20 cellular contexts compared by ENCODE assay signal in genomic region chr14:55075628-55076027, GRCh38. TPM values are rescaled to one million over a fixed set of nuclear protein-coding genes. Genes with fewer than 3 reads are reported as not detected.
DNase-seq lines count a peak whose midpoint lies in the region; ATAC-seq, FAIRE-seq and TF ChIP-seq lines count a peak whose summit lies in the region.
"Had no signal": no experiment of that assay in that cellular context is flagged by ENCODE, and none has a peak within 500 bp of the region (broad histone marks: within the 10 kb centered on the region; RNA-seq: fewer than 3 reads in every experiment).

No MANE protein-coding gene starts in this region.

- no peak for TF ChIP-seq CTCF in HFFc6 (IDR thresholded peaks at IDR 0.05)
- no peak for TF ChIP-seq CTCF in keratinocyte (optimal IDR thresholded peaks at IDR 0.05 in 1 of 3, IDR thresholded peaks at IDR 0.05 in 1 of 3, conservative IDR thresholded peaks at IDR 0.05 in 1 of 3; ENCODE audit: extremely low read depth in 1 of 3, insufficient read depth in 2 of 3, low read length in 3 of 3)
- TF ChIP-seq CTCF in ovary (IDR thresholded peaks at IDR 0.05): no peak

- H3K79me2 ChIP-seq in keratinocyte (ENCODE audit: control insufficient read depth, insufficient read depth, low read length): no peaks in the 10 kb centered on the region

- WGBS in ovary, 3 donors: 52 to 68% (median 64%) methylated on average over 1 of the region's 1 CpG
- WGBS in aorta, 2 donors: 55 to 72% methylated on average over 1 of the region's 1 CpG

- no peaks in the 10 kb centered on the region for H4K20me1 ChIP-seq in keratinocyte (ENCODE audit: control insufficient read depth, extremely low read depth, insufficient read depth, low read length)

- H3K27me3 Mint-ChIP-seq in HFFc6 (ENCODE audit: insufficient read depth): peaks cover 3% of the 10 kb centered on the region

- peaks cover 52% of the 10 kb centered on the region for H3K4me1 Mint-ChIP-seq in HFFc6 (ENCODE audit: low read depth)

- H3K4me1 ChIP-seq in keratinocyte (ENCODE audit: control insufficient read depth, extremely low read depth, insufficient read depth, low read length) (peaks cover 74% of the 10 kb centered on the region), ovary (ENCODE audit: insufficient read depth) (peaks cover 2% of the 10 kb centered on the region), aorta (ENCODE audit: control insufficient read depth in 1 of 2, insufficient read depth in 2 of 2, low read length in 2 of 2) (peaks cover 5% of the 10 kb centered on the region in 2 donors)

- H3K27ac Mint-ChIP-seq in HFFc6: peak overlapping the region; percentile 74

- no peaks in the 10 kb centered on the region for H3K9me1 ChIP-seq in keratinocyte (ENCODE audit: control insufficient read depth, extremely low read depth, insufficient read depth, low read length)

- H3K27me3 ChIP-seq in keratinocyte (ENCODE audit: control insufficient read depth, extremely low read depth, insufficient read depth, low read length) (no peaks in the 10 kb centered on the region), ovary (no peaks in the 10 kb centered on the region), aorta (ENCODE audit: control insufficient read depth in 1 of 2, insufficient read depth in 2 of 2, low read length in 1 of 2) (no peaks in the 10 kb centered on the region)
- H3K27me3 ChIP-seq: left lung, right atrium auricular region had no signal

- no peak for TF ChIP-seq POLR2A in ovary (IDR thresholded peaks at IDR 0.05)

- TF ChIP-seq EP300 in ovary (IDR thresholded peaks at IDR 0.05): no peak

- DNase-seq in EH (ENCODE audit: low read depth) (peak; percentile 70), HFFc6 (peak; percentile 45), astrocyte of the hippocampus (ENCODE audit: low read depth, low spot score) (peak; percentile 64), keratinocyte (ENCODE audit: low read depth, low spot score) (no peak), ovary (no peak), pons (ENCODE audit: low spot score) (no peak), DMS79 (lab: John Stamatoyannopoulos, UW) (no peak), aorta (no peak)
- DNase-seq: cortex of kidney; left lung; NCI-H1417; NCI-H446; PC-3; stimulated activated CD4-positive, alpha-beta T cell treated with anti-CD3 and anti-CD28 coated beads, Interleukin-2, amount 100 ng/mL, for 48 hours; trophoblast cell; WERI-Rb-1 had no signal

- H3K4me3 ChIP-seq in keratinocyte (ENCODE audit: control insufficient read depth in 2 of 3, extremely low read depth in 1 of 3, insufficient read depth in 2 of 3, low read depth in 1 of 3, low read length in 3 of 3) (no peak overlapping the region), ovary (no peak overlapping the region), aorta (ENCODE audit: low read length in 2 of 2) (no peak overlapping the region)
- H3K4me3 ChIP-seq: left lung, right atrium auricular region had no signal

- H3K9me3 ChIP-seq in keratinocyte (ENCODE audit: control insufficient read depth, low read depth, low read length): no peaks in the 10 kb centered on the region
- H3K9me3 ChIP-seq in ovary: no peaks in the 10 kb centered on the region
- no peaks in the 10 kb centered on the region for H3K9me3 ChIP-seq in aorta (ENCODE audit: control insufficient read depth, low read length)
- H3K9me3 ChIP-seq: left lung, right atrium auricular region had no signal

- FAIRE-seq in keratinocyte (lab: Jason Lieb, UNC): peak; percentile 34

- intact Hi-C loops in ovary (cut with DNase I): no loop called here
- intact Hi-C loops in aorta (cut with DNase I): no loop called here

- peak overlapping the region; percentile 58 for H3K9ac ChIP-seq in keratinocyte (ENCODE audit: control insufficient read depth, extremely low read depth, insufficient read depth, low read length)

- H3K36me3 ChIP-seq in keratinocyte (ENCODE audit: control insufficient read depth in 2 of 2, extremely low read depth in 1 of 2, insufficient read depth in 2 of 2, low read length in 2 of 2) (no peaks in the 10 kb centered on the region), ovary (no peaks in the 10 kb centered on the region), aorta (ENCODE audit: control insufficient read depth in 1 of 2, insufficient read depth in 2 of 2, low read length in 1 of 2) (no peaks in the 10 kb centered on the region)
- H3K36me3 ChIP-seq: left lung, right atrium auricular region, WERI-Rb-1 had no signal

- peak overlapping the region; percentile 44 for H3K4me3 Mint-ChIP-seq in HFFc6
- H3K4me3 Mint-ChIP-seq: CD14-positive monocyte had no signal

- no peaks in the 10 kb centered on the region for H3K36me3 Mint-ChIP-seq in HFFc6 (ENCODE audit: low read depth)
- H3K36me3 Mint-ChIP-seq: activated naive CD4-positive, alpha-beta T cell treated with anti-CD3 and anti-CD28 coated beads, Interleukin-2, amount 50 U/mL, for 72 hours; CD14-positive monocyte had no signal

- H3K9me3 Mint-ChIP-seq in HFFc6: no peaks in the 10 kb centered on the region
- H3K9me3 Mint-ChIP-seq: activated naive CD4-positive, alpha-beta T cell treated with anti-CD3 and anti-CD28 coated beads, Interleukin-2, amount 50 U/mL, for 72 hours had no signal

- dilution Hi-C loops in keratinocyte (cut with MboI; ENCODE audit: extremely low pct_ligation_motif_present, low sequenced_read_pairs): no loop called here

- peak overlapping the region; percentile 52 for H3K4me2 ChIP-seq in keratinocyte (ENCODE audit: control insufficient read depth, extremely low read depth, insufficient read depth, low read depth, low read length)

- ATAC-seq in aorta (ENCODE audit: low FRiP score): no peak
- ATAC-seq: esophagus mucosa, left lung, PC-3 had no signal

- peak overlapping the region; percentile 47 for H2AFZ ChIP-seq in keratinocyte (ENCODE audit: control insufficient read depth, low read length)

- peak overlapping the region; percentile 98 for H3K27ac ChIP-seq in keratinocyte (ENCODE audit: control insufficient read depth, insufficient read depth, low read length)
- no peak overlapping the region for H3K27ac ChIP-seq in ovary
- no peak overlapping the region for H3K27ac ChIP-seq in aorta (ENCODE audit: low read depth in 1 of 2, low read length in 2 of 2)
- H3K27ac ChIP-seq: left lung, right atrium auricular region, WERI-Rb-1 had no signal

RNA-seq across cellular contexts. Expression of gene MAPK1IP1L, which starts 24.2 kb away (rescaled TPM):
- total RNA-seq in HFFc6 (2021; fragmentation: NEBNext Ultra II Directional; extraction: Animal tissue kit (Norgen Biotek cat#: 25700)): 100 to 1,000 TPM; 114 to 150 (median 126) TPM
- polyA plus RNA-seq in keratinocyte (48.5 to 114 TPM (median 53.0 TPM) in 3 replicates), ovary (10 to 100 TPM; 38.1 to 59.8 TPM), aorta (10 to 100 TPM; 28.2 to 41.9 TPM)
- 11.3 TPM for polyA plus RNA-seq in keratinocyte (2011; ENCODE audit: low read depth)
- polyA plus RNA-seq in keratinocyte (2011; cell fraction: cytosol; rRNA removed): 81.8 and 103 TPM in 2 replicates
- polyA plus RNA-seq in keratinocyte (2011; cell fraction: nucleus; rRNA removed): 84.0 and 134 TPM in 2 replicates
- polyA plus RNA-seq in keratinocyte (2012; ENCODE audit: low replicate concordance): 43.0 and 57.7 TPM in 2 replicates
- polyA minus RNA-seq in keratinocyte: 170 to 503 TPM (median 289 TPM) in 3 replicates
- polyA minus RNA-seq in keratinocyte (2011; cell fraction: cytosol; rRNA and poly(A)+ RNA removed): 245 TPM
- 43.7 and 61.0 TPM in 2 replicates for polyA minus RNA-seq in keratinocyte (2011; cell fraction: nucleus; rRNA and poly(A)+ RNA removed)
- total RNA-seq in ovary (100 to 1,000 TPM in 2 of 7 donors, 10 to 100 TPM in 5; 35.6 to 130 (median 81.9) TPM), aorta (100 to 1,000 TPM in 1 of 2 donors, 10 to 100 TPM in 1; 83.5 to 101 TPM)

RNA-seq across cellular contexts. Expression of gene SOCS4, which starts 48.6 kb away (rescaled TPM):
- total RNA-seq in HFFc6 (2021; fragmentation: NEBNext Ultra II Directional; extraction: Animal tissue kit (Norgen Biotek cat#: 25700)): 10 to 100 TPM; 22.1 to 26.2 (median 23.6) TPM
- polyA plus RNA-seq in keratinocyte (6.9 to 14.1 TPM (median 10.7 TPM) in 3 replicates), ovary (1 to 10 TPM; 3.5 to 6.9 TPM), aorta (1 to 10 TPM; 7.6 to 9.5 TPM)
- polyA plus RNA-seq in keratinocyte (2011; ENCODE audit: low read depth): 7.1 TPM
- 4.4 and 8.4 TPM in 2 replicates for polyA plus RNA-seq in keratinocyte (2011; cell fraction: cytosol; rRNA removed)
- 13.8 and 18.3 TPM in 2 replicates for polyA plus RNA-seq in keratinocyte (2011; cell fraction: nucleus; rRNA removed)
- polyA plus RNA-seq in keratinocyte (2012; ENCODE audit: low replicate concordance): 7.2 and 10.6 TPM in 2 replicates
- 4.7 to 15.3 TPM (median 8.5 TPM) in 3 replicates for polyA minus RNA-seq in keratinocyte
- 9.0 TPM for polyA minus RNA-seq in keratinocyte (2011; cell fraction: cytosol; rRNA and poly(A)+ RNA removed)
- polyA minus RNA-seq in keratinocyte (2011; cell fraction: nucleus; rRNA and poly(A)+ RNA removed): 7.4 and 16.1 TPM in 2 replicates
- total RNA-seq in ovary (10 to 100 TPM in 6 of 7 donors, 1 to 10 TPM in 1; 6.4 to 31.1 (median 17.4) TPM), aorta (10 to 100 TPM; 22.6 to 32.8 TPM)

RNA-seq across cellular contexts. Expression of gene WDHD1, which starts 48.7 kb away (rescaled TPM):
- 10 to 100 TPM in 5 of 6 experiments, 1 to 10 TPM in 1; 9.8 to 20.3 (median 17.8) TPM for total RNA-seq in HFFc6 (2021; fragmentation: NEBNext Ultra II Directional; extraction: Animal tissue kit (Norgen Biotek cat#: 25700))
- polyA plus RNA-seq in keratinocyte (4.8 to 13.0 TPM (median 7.4 TPM) in 3 replicates), ovary (1 to 10 TPM; 1.2 to 2.5 TPM), aorta (under 1 TPM; 0.25 to 0.61 TPM)
- polyA plus RNA-seq in keratinocyte (2011; ENCODE audit: low read depth): 8.1 TPM
- 2.9 and 5.6 TPM in 2 replicates for polyA plus RNA-seq in keratinocyte (2011; cell fraction: cytosol; rRNA removed)
- 4.9 and 6.5 TPM in 2 replicates for polyA plus RNA-seq in keratinocyte (2011; cell fraction: nucleus; rRNA removed)
- 2.1 and 7.5 TPM in 2 replicates for polyA plus RNA-seq in keratinocyte (2012; ENCODE audit: low replicate concordance)
- polyA minus RNA-seq in keratinocyte: 3.4 to 18.2 TPM (median 6.3 TPM) in 3 replicates
- 2.9 TPM for polyA minus RNA-seq in keratinocyte (2011; cell fraction: cytosol; rRNA and poly(A)+ RNA removed)
- 3.7 and 11.9 TPM in 2 replicates for polyA minus RNA-seq in keratinocyte (2011; cell fraction: nucleus; rRNA and poly(A)+ RNA removed)
- total RNA-seq in ovary (1 to 10 TPM; 1.4 to 4.2 (median 2.7) TPM), aorta (1 to 10 TPM; 2.0 to 2.6 TPM)

RNA-seq across cellular contexts. Expression of gene LGALS3, which starts 53.4 kb away (rescaled TPM):
- 10 to 100 TPM; 70.1 to 83.0 (median 74.7) TPM for total RNA-seq in HFFc6 (2021; fragmentation: NEBNext Ultra II Directional; extraction: Animal tissue kit (Norgen Biotek cat#: 25700))
- 134 to 202 TPM (median 193 TPM) in 3 replicates for polyA plus RNA-seq in keratinocyte
- 67.5 TPM for polyA plus RNA-seq in keratinocyte (2011; ENCODE audit: low read depth)
- 201 and 210 TPM in 2 replicates for polyA plus RNA-seq in keratinocyte (2011; cell fraction: cytosol; rRNA removed)
- 92.3 and 104 TPM in 2 replicates for polyA plus RNA-seq in keratinocyte (2011; cell fraction: nucleus; rRNA removed)
- polyA plus RNA-seq in keratinocyte (2012; ENCODE audit: low replicate concordance): 168 and 322 TPM in 2 replicates
- polyA minus RNA-seq in keratinocyte: 64.6 to 96.7 TPM (median 72.3 TPM) in 3 replicates
- polyA minus RNA-seq in keratinocyte (2011; cell fraction: cytosol; rRNA and poly(A)+ RNA removed): 138 TPM
- polyA minus RNA-seq in keratinocyte (2011; cell fraction: nucleus; rRNA and poly(A)+ RNA removed): 52.1 and 53.9 TPM in 2 replicates
- total RNA-seq in ovary: 100 to 1,000 TPM; 227 to 387 (median 259) TPM
- 100 to 1,000 TPM; 228 to 516 TPM for polyA plus RNA-seq in ovary
- 100 to 1,000 TPM; 104 to 155 TPM for total RNA-seq in aorta
- polyA plus RNA-seq in aorta: 100 to 1,000 TPM; 272 to 547 TPM

Comparison
In these comparisons a context has a peak if more than half of its experiments do, and no peak if none do; other contexts are left out.
1. DNase-seq: peak in EH (single experiment), HFFc6 (single experiment) and astrocyte of the hippocampus (single experiment); none in keratinocyte (single experiment), ovary (0 of 5), pons (single experiment), DMS79 (single experiment) and aorta (0 of 2).